Comparison of ENCODE assay signal across 9 cellular contexts in genomic region chr11:75667831-75668507, GRCh38. TPM values are rescaled to one million over a fixed set of nuclear protein-coding genes. Genes with fewer than 3 reads are reported as not detected.
DNase-seq lines count a peak whose midpoint lies in the region; ATAC-seq and TF ChIP-seq lines count a peak whose summit lies in the region.
"Had no signal": no experiment of that assay in that cellular context is flagged by ENCODE, and none has a peak within 500 bp of the region (broad histone marks: within the 10 kb centered on the region; RNA-seq: fewer than 3 reads in every experiment).

No MANE protein-coding gene starts in this region.

- DNase-seq in ELF-1 (ENCODE audit: low read depth, low spot score) = peak; percentile 45
- DNase-seq in Karpas-422 = no peak
- peak; percentile 36 for DNase-seq in activated CD4-positive, alpha-beta memory T cell treated with anti-CD3 and anti-CD28 coated beads for 36 hours
- peak; percentile 23 to 45 for DNase-seq in fibroblast of lung (ENCODE audit: low read depth in 2 of 2)

- peaks cover 69% of the 10 kb centered on the region for H3K27me3 Mint-ChIP-seq in activated CD4-positive, alpha-beta memory T cell treated with anti-CD3 and anti-CD28 coated beads for 36 hours

- H3K9me2 ChIP-seq in Karpas-422 (replicated peaks; ENCODE audit: insufficient read depth, low read length) = no peaks in the 10 kb centered on the region

- H4K20me1 ChIP-seq in Karpas-422 (ENCODE audit: insufficient read depth, low read depth, low read length) (no peaks in the 10 kb centered on the region), fibroblast of lung (ENCODE audit: control insufficient read depth, extremely low read depth, insufficient read depth, low read length) (no peaks in the 10 kb centered on the region)

- H3K4me3 Mint-ChIP-seq in activated CD4-positive, alpha-beta memory T cell treated with anti-CD3 and anti-CD28 coated beads for 36 hours = peak overlapping the region; percentile 76

- H3K4me2 ChIP-seq in Karpas-422 (ENCODE audit: low read depth, low read length, poor library complexity, severe bottlenecking) (peak overlapping the region; percentile 38), fibroblast of lung (ENCODE audit: extremely low read depth, insufficient read depth, low read length) (peak overlapping the region; percentile 82)

- intact Hi-C loops in activated CD4-positive, alpha-beta memory T cell treated with anti-CD3 and anti-CD28 coated beads for 36 hours (cut with micrococcal nuclease) = loop anchor here (2.0 kb wide), 1 partner anchor 13 kb away; no protein-coding TSS in a partner anchor

- no peak overlapping the region for H3K27ac ChIP-seq in Karpas-422 (ENCODE audit: low read length)
- H3K27ac ChIP-seq in fibroblast of lung (ENCODE audit: insufficient read depth, low read length) = no peak overlapping the region
- H3K27ac ChIP-seq in muscle layer of colon (ENCODE audit: low read depth, low read length) = peak overlapping the region; percentile 48
- H3K27ac ChIP-seq in urinary bladder (ENCODE audit: low read depth) = no peak overlapping the region

- CTCF ChIA-PET in activated CD4-positive, alpha-beta memory T cell treated with anti-CD3 and anti-CD28 coated beads for 36 hours (lab: Charles Lee) = no interaction called here

- no peaks in the 10 kb centered on the region for H3K36me3 Mint-ChIP-seq in activated CD4-positive, alpha-beta memory T cell treated with anti-CD3 and anti-CD28 coated beads for 36 hours

- no peaks in the 10 kb centered on the region for H3K79me2 ChIP-seq in Karpas-422 (ENCODE audit: low read length)
- H3K79me2 ChIP-seq in fibroblast of lung (ENCODE audit: control insufficient read depth, insufficient read depth, low read length) = no peaks in the 10 kb centered on the region

- no peak overlapping the region for H3K27ac Mint-ChIP-seq in activated CD4-positive, alpha-beta memory T cell treated with anti-CD3 and anti-CD28 coated beads for 36 hours

- H3K9ac ChIP-seq in Karpas-422 (ENCODE audit: low read length) (no peak overlapping the region), fibroblast of lung (ENCODE audit: insufficient read depth, low read length) (peak overlapping the region; percentile 23), muscle layer of colon (ENCODE audit: low read length) (no peak overlapping the region)

- H3K4me1 ChIP-seq in Karpas-422 (ENCODE audit: low read length) (no peaks in the 10 kb centered on the region), fibroblast of lung (ENCODE audit: control insufficient read depth, extremely low read depth, insufficient read depth, low read length) (no peaks in the 10 kb centered on the region), muscle layer of colon (ENCODE audit: insufficient read depth, low read length) (no peaks in the 10 kb centered on the region), urinary bladder (ENCODE audit: insufficient read depth) (no peaks in the 10 kb centered on the region)

- H3K9me3 ChIP-seq in Karpas-422 (ENCODE audit: low read length) (no peaks in the 10 kb centered on the region), fibroblast of lung (ENCODE audit: control insufficient read depth, insufficient read depth, low read depth, low read length) (no peaks in the 10 kb centered on the region), muscle layer of colon (ENCODE audit: low read length) (no peaks in the 10 kb centered on the region)

- POLR2A ChIA-PET in activated CD4-positive, alpha-beta memory T cell treated with anti-CD3 and anti-CD28 coated beads for 36 hours (lab: Charles Lee) = no interaction called here

- H3K4me3 ChIP-seq in Karpas-422 (ENCODE audit: low read length) (no peak overlapping the region), fibroblast of lung (replicated peaks in 1 of 4; ENCODE audit: control extremely low read depth in 1 of 4, insufficient read depth in 1 of 4, low read depth in 3 of 4, low read length in 4 of 4) (peak overlapping the region in 3 of 4 experiments; percentile 28 to 36 (median 29)), muscle layer of colon (ENCODE audit: low read depth in 1 of 2, low read length in 2 of 2) (peak overlapping the region; percentile 64 to 69), urinary bladder (ENCODE audit: low read depth, low read length) (peak overlapping the region; percentile 48)

- no peaks in the 10 kb centered on the region for H3K36me3 ChIP-seq in Karpas-422 (ENCODE audit: insufficient read depth, low read length)
- no peaks in the 10 kb centered on the region for H3K36me3 ChIP-seq in fibroblast of lung (ENCODE audit: control insufficient read depth, insufficient read depth, low read length)
- H3K36me3 ChIP-seq in muscle layer of colon (ENCODE audit: insufficient read depth, low read length) = no peaks in the 10 kb centered on the region
- no peaks in the 10 kb centered on the region for H3K36me3 ChIP-seq in urinary bladder (ENCODE audit: insufficient read depth)

- H2AFZ ChIP-seq in Karpas-422 (ENCODE audit: low read length) (no peak overlapping the region), fibroblast of lung (ENCODE audit: low read length) (peak overlapping the region; percentile 60)

- ATAC-seq in HG02840 (IDR thresholded peaks at IDR 0.05; ENCODE audit: low FRiP score, unreplicated experiment) (no peak), GM21447 (IDR thresholded peaks at IDR 0.05; ENCODE audit: unreplicated experiment) (no peak)

- H3K9me3 Mint-ChIP-seq in activated CD4-positive, alpha-beta memory T cell treated with anti-CD3 and anti-CD28 coated beads for 36 hours = no peaks in the 10 kb centered on the region

- no peak for TF ChIP-seq CTCF in fibroblast of lung (conservative IDR thresholded peaks at IDR 0.05 in 1 of 2, IDR thresholded peaks at IDR 0.05 in 1 of 2; ENCODE audit: low read depth in 1 of 2, low read length in 2 of 2)

- H3K27me3 ChIP-seq in Karpas-422 (ENCODE audit: low read length) (no peaks in the 10 kb centered on the region), fibroblast of lung (ENCODE audit: control insufficient read depth, insufficient read depth, low read length) (peaks cover 40% of the 10 kb centered on the region), muscle layer of colon (ENCODE audit: control insufficient read depth in 1 of 2, insufficient read depth in 2 of 2, low read length in 2 of 2) (peaks cover 0 to 7% of the 10 kb centered on the region in 2 donors)

- WGBS in urinary bladder = under 1% methylated on average over 77 of the region's 77 CpGs

- peaks cover 18% of the 10 kb centered on the region for H3K4me1 Mint-ChIP-seq in activated CD4-positive, alpha-beta memory T cell treated with anti-CD3 and anti-CD28 coated beads for 36 hours (ENCODE audit: low read depth)

RNA-seq across cellular contexts. Expression of gene MAP6, which starts 0.9 kb away (rescaled TPM):
- 3.0 and 4.9 TPM in 2 replicates for total RNA-seq in Karpas-422 (2014; rRNA removed; shearing (Covaris generic); ENCODE audit: low replicate concordance)
- under 1 TPM in 1 of 2 experiments, not detected in 1; 0.05 TPM for total RNA-seq in activated CD4-positive, alpha-beta memory T cell treated with anti-CD3 and anti-CD28 coated beads for 36 hours
- total RNA-seq in fibroblast of lung (0.17 and 0.26 TPM in 2 replicates), urinary bladder (5.6 TPM)
- polyA plus RNA-seq in fibroblast of lung (1.0 and 1.2 TPM in 2 replicates), urinary bladder (8.0 TPM)
- 0.91 and 1.0 TPM in 2 replicates for polyA plus RNA-seq in fibroblast of lung (2012)
- polyA minus RNA-seq in fibroblast of lung (ENCODE audit: low replicate concordance) = 0.48 TPM in 1 of 2 replicates, not detected in the other

RNA-seq across cellular contexts. Expression of gene MOGAT2, which starts 49.7 kb away (rescaled TPM):
- not detected in 2 replicates for total RNA-seq in Karpas-422 (2014; rRNA removed; shearing (Covaris generic); ENCODE audit: low replicate concordance)
- not detected for total RNA-seq in activated CD4-positive, alpha-beta memory T cell treated with anti-CD3 and anti-CD28 coated beads for 36 hours
- total RNA-seq in fibroblast of lung = not detected in 2 replicates
- polyA plus RNA-seq in fibroblast of lung = not detected in 2 replicates
- not detected in 2 replicates for polyA plus RNA-seq in fibroblast of lung (2012)
- polyA minus RNA-seq in fibroblast of lung (ENCODE audit: low replicate concordance) = not detected in 2 replicates
- 2.2 TPM for total RNA-seq in urinary bladder
- 1.2 TPM for polyA plus RNA-seq in urinary bladder
- total RNA-seq: T-helper 1 cell treated with Interleukin-12 subunit alpha and Interleukin-12 subunit beta and Interleukin-4 antibody, amounts not matched to agents 30 ng/mL and 1 ng/mL, for 36 hours had no signal
